Comparison of ENCODE assay signal across 9 cellular contexts in genomic region chr17:82590881-82591539, GRCh38. TPM values are rescaled to one million over a fixed set of nuclear protein-coding genes. Genes with fewer than 3 reads are reported as not detected.
DNase-seq lines count a peak whose midpoint lies in the region; ATAC-seq lines count a peak whose summit lies in the region.
"Had no signal": no experiment of that assay in that cellular context is flagged by ENCODE, and none has a peak within 500 bp of the region (broad histone marks: within the 10 kb centered on the region; RNA-seq: fewer than 3 reads in every experiment).

No MANE protein-coding gene starts in this region.

- peaks cover 19 to 25% (median 24%) of the 10 kb centered on the region in 3 donors for H3K4me1 Mint-ChIP-seq in IgD-negative memory B cell
- peaks cover 14% of the 10 kb centered on the region for H3K4me1 Mint-ChIP-seq in activated T-helper 17 cell treated with anti-CD3 and anti-CD28 coated beads, Interleukin-2, amount 50 U/mL, for 72 hours
- H3K4me1 Mint-ChIP-seq in immature natural killer cell = peaks cover 34 to 44% of the 10 kb centered on the region in 2 donors

- H3K36me3 Mint-ChIP-seq in IgD-negative memory B cell (peaks cover 3% of the 10 kb centered on the region), immature natural killer cell (peaks cover 7 to 13% (median 7%) of the 10 kb centered on the region in 3 donors)
- peaks cover 30% of the 10 kb centered on the region for H3K36me3 Mint-ChIP-seq in activated T-helper 17 cell treated with anti-CD3 and anti-CD28 coated beads, Interleukin-2, amount 50 U/mL, for 72 hours (ENCODE audit: low read depth)

- no peaks in the 10 kb centered on the region for H3K9me3 ChIP-seq in subcutaneous abdominal adipose tissue (ENCODE audit: control insufficient read depth in 5 of 5, low read length in 5 of 5)

- DNase-seq in immature natural killer cell (no peak), globus pallidus (ENCODE audit: low spot score) (no peak), A172 (ENCODE audit: low spot score) (no peak), NCI-H526 (lab: John Stamatoyannopoulos, UW) (no peak)
- DNase-seq: cortex of kidney, NCI-H2081 had no signal

- peaks cover 2 to 52% (median 41%) of the 10 kb centered on the region in 5 donors for H3K4me1 ChIP-seq in subcutaneous abdominal adipose tissue (ENCODE audit: control insufficient read depth in 5 of 5, insufficient read depth in 5 of 5, low read length in 5 of 5)

- H3K27me3 Mint-ChIP-seq in IgD-negative memory B cell = no peaks in the 10 kb centered on the region
- no peaks in the 10 kb centered on the region for H3K27me3 Mint-ChIP-seq in activated T-helper 17 cell treated with anti-CD3 and anti-CD28 coated beads, Interleukin-2, amount 50 U/mL, for 72 hours
- H3K27me3 Mint-ChIP-seq in immature natural killer cell (ENCODE audit: low read depth in 3 of 3) = peaks cover 3 to 9% (median 4%) of the 10 kb centered on the region in 3 donors

- H3K27ac ChIP-seq in subcutaneous abdominal adipose tissue (ENCODE audit: low read depth, low read length) = peak overlapping the region; percentile 80

- no peak for ATAC-seq in activated T-helper 17 cell treated with anti-CD3 and anti-CD28 coated beads, Interleukin-2, amount 50 U/mL, for 72 hours (replicated peaks)

- peak overlapping the region in 2 of 5 donors; percentile 30 to 49 for H3K9ac ChIP-seq in subcutaneous abdominal adipose tissue (ENCODE audit: low read length in 5 of 5)

- peak overlapping the region in 2 of 3 donors; percentile 88 to 96 for H3K27ac Mint-ChIP-seq in IgD-negative memory B cell
- H3K27ac Mint-ChIP-seq in activated T-helper 17 cell treated with anti-CD3 and anti-CD28 coated beads, Interleukin-2, amount 50 U/mL, for 72 hours = peak overlapping the region; percentile 93
- peak overlapping the region; percentile 88 to 97 (median 92) for H3K27ac Mint-ChIP-seq in immature natural killer cell

- no peaks in the 10 kb centered on the region for H3K27me3 ChIP-seq in subcutaneous abdominal adipose tissue (ENCODE audit: control insufficient read depth in 5 of 5, insufficient read depth in 4 of 5, low read length in 5 of 5)

- H3K4me3 ChIP-seq in subcutaneous abdominal adipose tissue (ENCODE audit: low read depth in 1 of 5, low read length in 5 of 5) = no peak overlapping the region

- H3K36me3 ChIP-seq in subcutaneous abdominal adipose tissue (ENCODE audit: control insufficient read depth in 5 of 5, insufficient read depth in 5 of 5, low read length in 5 of 5) = peaks cover 0 to 38% (median 22%) of the 10 kb centered on the region in 5 donors

- H3K4me3 Mint-ChIP-seq in IgD-negative memory B cell = no peak overlapping the region
- no peak overlapping the region for H3K4me3 Mint-ChIP-seq in activated T-helper 17 cell treated with anti-CD3 and anti-CD28 coated beads, Interleukin-2, amount 50 U/mL, for 72 hours
- H3K4me3 Mint-ChIP-seq in immature natural killer cell = no peak overlapping the region

- no peaks in the 10 kb centered on the region for H3K9me3 Mint-ChIP-seq in IgD-negative memory B cell
- no peaks in the 10 kb centered on the region for H3K9me3 Mint-ChIP-seq in activated T-helper 17 cell treated with anti-CD3 and anti-CD28 coated beads, Interleukin-2, amount 50 U/mL, for 72 hours
- H3K9me3 Mint-ChIP-seq in immature natural killer cell = no peaks in the 10 kb centered on the region

RNA-seq across cellular contexts. Expression of gene WDR45B, which starts 57.2 kb away (rescaled TPM):
- polyA plus RNA-seq in IgD-negative memory B cell (32.1 TPM), immature natural killer cell (10 to 100 TPM; 34.3 to 65.5 (median 48.9) TPM)
- total RNA-seq in activated T-helper 17 cell treated with anti-CD3 and anti-CD28 coated beads, Interleukin-2, amount 50 U/mL, for 72 hours = 100 to 1,000 TPM in 1 of 2 donors, 10 to 100 TPM in 1; 66.0 to 204 TPM
- total RNA-seq in A172 (2014; rRNA removed; shearing (Covaris generic)) = 90.3 and 96.0 TPM in 2 replicates
